ENCODE assay signal across 8 cellular contexts in the genomic region with DNA sequence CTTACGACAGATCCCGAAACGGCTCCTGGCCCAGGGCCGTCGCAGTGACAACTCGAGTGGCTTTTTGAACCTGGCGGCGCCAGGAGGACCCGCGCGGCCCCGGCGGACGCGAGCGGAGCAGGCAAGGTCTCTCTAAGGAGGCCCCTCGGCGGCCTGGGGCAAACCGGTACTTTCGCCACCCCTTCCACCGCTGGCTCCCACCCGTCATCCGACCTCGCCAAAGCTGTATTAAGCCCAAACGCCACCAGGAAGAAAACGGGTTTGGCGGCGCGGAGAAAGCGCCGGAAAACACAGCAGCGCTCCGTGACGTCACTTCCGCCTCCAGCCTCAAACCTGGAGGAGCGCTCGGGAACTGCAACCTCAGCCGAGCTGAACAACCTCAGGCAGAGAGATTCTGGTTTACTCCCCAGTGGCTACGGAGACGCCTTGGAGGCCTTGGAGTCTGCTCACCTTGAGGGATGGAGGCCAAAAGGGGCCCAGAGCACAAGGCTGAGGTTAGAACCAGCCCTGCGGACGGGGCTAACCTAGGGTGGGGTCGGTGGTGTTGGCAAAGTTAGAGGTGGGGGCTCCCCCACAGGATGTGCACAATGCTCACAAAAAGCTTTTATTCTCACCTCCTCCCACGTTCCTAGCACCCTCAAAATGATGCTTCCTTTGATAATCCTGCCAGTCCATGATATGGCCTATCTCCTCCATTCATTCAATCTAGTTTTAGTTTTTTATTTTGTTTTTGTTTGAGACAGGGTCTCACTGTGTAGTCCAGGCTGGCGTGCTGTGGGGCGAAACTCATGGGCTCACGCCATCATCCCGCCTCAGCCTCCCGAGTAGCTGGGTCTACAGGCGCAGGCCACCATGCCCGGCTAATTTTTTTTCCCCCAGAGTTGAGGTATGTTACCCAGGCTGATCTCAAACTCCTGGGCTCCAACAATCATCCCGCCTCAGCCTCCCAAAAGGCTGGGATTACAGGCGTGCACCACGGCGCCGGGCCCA. TPM values are rescaled to one million over a fixed set of nuclear protein-coding genes. Genes with fewer than 3 reads are reported as not detected.
DNase-seq lines count a peak whose midpoint lies in the region; FAIRE-seq and TF ChIP-seq lines count a peak whose summit lies in the region.

A gene (minus strand): TSS at position 295 of the 990 bp plus-strand sequence. CDS start 15,484 bp downstream, outside the sequence.

- H2AFZ ChIP-seq in Loucy (ENCODE audit: low read length) = peak within 1 kb of the TSS; percentile 87
- H2AFZ ChIP-seq in neural cell (ENCODE audit: low read depth, low read length) = peak within 1 kb of the TSS; percentile 90

- peak within 1 kb of the TSS; percentile 92 for H3K4me2 ChIP-seq in Loucy (ENCODE audit: low read depth, low read length, poor library complexity, severe bottlenecking)
- peak within 1 kb of the TSS; percentile 79 for H3K4me2 ChIP-seq in neural cell (ENCODE audit: low read length)

- H3K36me3 ChIP-seq in Loucy (ENCODE audit: insufficient read depth, low read length) = no peaks in the 10 kb centered on the region; the same call in 1 of the 2 replicates
- H3K36me3 ChIP-seq in neural cell (ENCODE audit: insufficient read depth, low read length) = peaks cover 3% of the 10 kb centered on the region
- H3K36me3 ChIP-seq in stomach = peaks cover 5 to 34% (median 31%) of the 10 kb centered on the region in 4 donors

- TF ChIP-seq EP300 in neural cell (conservative IDR thresholded peaks at IDR 0.05; ENCODE audit: poor library complexity, severe bottlenecking) = peak; percentile 58
- no peak for TF ChIP-seq EP300 in stomach (IDR thresholded peaks at IDR 0.05)

- WGBS in stomach, 5 donors = 14 to 18% (median 14%) methylated on average over 46 to 56 of the region's 56 CpGs

- peak; percentile 83 for FAIRE-seq in H54 (lab: Jason Lieb, UNC)

- peaks cover 50% of the 10 kb centered on the region for H3K79me2 ChIP-seq in Loucy (ENCODE audit: insufficient read depth, low read length)
- peaks cover 37% of the 10 kb centered on the region for H3K79me2 ChIP-seq in neural cell (replicated peaks; ENCODE audit: insufficient read depth, low read length)

- TF ChIP-seq CTCF in Loucy (conservative IDR thresholded peaks at IDR 0.05; ENCODE audit: low read length) = peak; percentile 54
- TF ChIP-seq CTCF in fibroblast of villous mesenchyme (IDR thresholded peaks at IDR 0.05; ENCODE audit: insufficient read depth, low read depth, low read length) = peak; percentile 68
- peak; percentile 76 for TF ChIP-seq CTCF in neural cell (IDR thresholded peaks at IDR 0.05; ENCODE audit: poor library complexity, severe bottlenecking)
- TF ChIP-seq CTCF in stomach (IDR thresholded peaks at IDR 0.05) = peak in 5 of 7 experiments; percentile 79 to 90 (median 87)

- intact Hi-C loops in stomach (cut with DNase I; ENCODE audit: low total_unique reads) = no loop called here

- H3K9me2 ChIP-seq in Loucy (replicated peaks; ENCODE audit: low read depth, low read length) (no peaks in the 10 kb centered on the region), neural cell (ENCODE audit: insufficient read depth, low read length) (no peaks in the 10 kb centered on the region)

- H3K27me3 ChIP-seq in Loucy (ENCODE audit: insufficient read depth, low read length, poor library complexity, severe bottlenecking) (no peaks in the 10 kb centered on the region), neural cell (ENCODE audit: insufficient read depth, low read depth, low read length) (no peaks in the 10 kb centered on the region), stomach (no peaks in the 10 kb centered on the region)

- peak; percentile 26 for TF ChIP-seq RAD21 in neural cell (conservative IDR thresholded peaks at IDR 0.05)

- H3K27ac ChIP-seq in neural cell (ENCODE audit: low read length) (peak within 1 kb of the TSS; percentile 92), stomach (peak within 1 kb of the TSS; percentile 59 to 93 (median 87))

- H3K9ac ChIP-seq in Loucy (ENCODE audit: low read depth, low read length, poor library complexity, severe bottlenecking) = peak within 1 kb of the TSS; percentile 90
- peak within 1 kb of the TSS; percentile 92 for H3K9ac ChIP-seq in neural cell (ENCODE audit: low read length)

- H3F3A ChIP-seq in Loucy (ENCODE audit: low read depth) (no peaks in the 10 kb centered on the region), neural cell (ENCODE audit: insufficient read depth, low read length, poor library complexity, severe bottlenecking) (no peaks in the 10 kb centered on the region)

- H3K4me1 ChIP-seq in Loucy (ENCODE audit: insufficient read depth, low read length, poor library complexity, severe bottlenecking) (peaks cover 28% of the 10 kb centered on the region), stomach (peaks cover 16 to 29% (median 22%) of the 10 kb centered on the region in 4 donors)

- DNase-seq in ELR (ENCODE audit: low read depth) (peak; percentile 93), H54 (ENCODE audit: insufficient read length, low spot score) (peak; percentile 87), fibroblast of villous mesenchyme (ENCODE audit: low read depth) (peak; percentile 93), stomach (peak; percentile 91)
- peak; percentile 87 for DNase-seq in activated effector memory CD4-positive, alpha-beta T cell treated with Interleukin-2 at 50 U/mL for 16 hours

- H3K9me3 ChIP-seq in Loucy (ENCODE audit: insufficient read depth, low read depth, low read length) (no peaks in the 10 kb centered on the region), neural cell (ENCODE audit: low read length) (peaks cover 9% of the 10 kb centered on the region), stomach (no peaks in the 10 kb centered on the region)

- H3K4me3 ChIP-seq in Loucy (ENCODE audit: low read length, poor library complexity, severe bottlenecking) (peak within 1 kb of the TSS; percentile 84), fibroblast of villous mesenchyme (ENCODE audit: low read depth, low read length) (peak within 1 kb of the TSS; percentile 93), neural cell (ENCODE audit: low read length) (peak within 1 kb of the TSS; percentile 83), stomach (peak within 1 kb of the TSS; percentile 64 to 80 (median 72))

- TF ChIP-seq POLR2A in H54 (IDR thresholded peaks at IDR 0.05; ENCODE audit: low read depth, low read length) = peak; percentile 71
- peak; percentile 47 for TF ChIP-seq POLR2A in Raji (IDR thresholded peaks at IDR 0.05; ENCODE audit: insufficient read depth, low read depth, low read length)
- TF ChIP-seq POLR2A in stomach (IDR thresholded peaks at IDR 0.05) = no peak

- H4K20me1 ChIP-seq in Loucy (ENCODE audit: insufficient read depth, low read length, poor library complexity, severe bottlenecking) = peaks cover 15% of the 10 kb centered on the region
- no peaks in the 10 kb centered on the region for H4K20me1 ChIP-seq in neural cell (ENCODE audit: insufficient read depth)

TF ChIP-seq in neural cell, 6 proteins besides CTCF, POLR2A, EP300 and RAD21:
- peak; percentile 91 for TF ChIP-seq POLR2AphosphoS5 (IDR thresholded peaks at IDR 0.05)
- peak; percentile 64 for TF ChIP-seq TAF1 (IDR thresholded peaks at IDR 0.05; ENCODE audit: low read depth)
- no peak for TF ChIP-seq EZH2 (IDR thresholded peaks at IDR 0.05; ENCODE audit: borderline replicate concordance, insufficient read depth, low read length, poor library complexity, severe bottlenecking)
- TF ChIP-seq, protein P1, sequence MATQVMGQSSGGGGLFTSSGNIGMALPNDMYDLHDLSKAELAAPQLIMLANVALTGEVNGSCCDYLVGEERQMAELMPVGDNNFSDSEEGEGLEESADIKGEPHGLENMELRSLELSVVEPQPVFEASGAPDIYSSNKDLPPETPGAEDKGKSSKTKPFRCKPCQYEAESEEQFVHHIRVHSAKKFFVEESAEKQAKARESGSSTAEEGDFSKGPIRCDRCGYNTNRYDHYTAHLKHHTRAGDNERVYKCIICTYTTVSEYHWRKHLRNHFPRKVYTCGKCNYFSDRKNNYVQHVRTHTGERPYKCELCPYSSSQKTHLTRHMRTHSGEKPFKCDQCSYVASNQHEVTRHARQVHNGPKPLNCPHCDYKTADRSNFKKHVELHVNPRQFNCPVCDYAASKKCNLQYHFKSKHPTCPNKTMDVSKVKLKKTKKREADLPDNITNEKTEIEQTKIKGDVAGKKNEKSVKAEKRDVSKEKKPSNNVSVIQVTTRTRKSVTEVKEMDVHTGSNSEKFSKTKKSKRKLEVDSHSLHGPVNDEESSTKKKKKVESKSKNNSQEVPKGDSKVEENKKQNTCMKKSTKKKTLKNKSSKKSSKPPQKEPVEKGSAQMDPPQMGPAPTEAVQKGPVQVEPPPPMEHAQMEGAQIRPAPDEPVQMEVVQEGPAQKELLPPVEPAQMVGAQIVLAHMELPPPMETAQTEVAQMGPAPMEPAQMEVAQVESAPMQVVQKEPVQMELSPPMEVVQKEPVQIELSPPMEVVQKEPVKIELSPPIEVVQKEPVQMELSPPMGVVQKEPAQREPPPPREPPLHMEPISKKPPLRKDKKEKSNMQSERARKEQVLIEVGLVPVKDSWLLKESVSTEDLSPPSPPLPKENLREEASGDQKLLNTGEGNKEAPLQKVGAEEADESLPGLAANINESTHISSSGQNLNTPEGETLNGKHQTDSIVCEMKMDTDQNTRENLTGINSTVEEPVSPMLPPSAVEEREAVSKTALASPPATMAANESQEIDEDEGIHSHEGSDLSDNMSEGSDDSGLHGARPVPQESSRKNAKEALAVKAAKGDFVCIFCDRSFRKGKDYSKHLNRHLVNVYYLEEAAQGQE (IDR thresholded peaks at IDR 0.05; ENCODE audit: borderline replicate concordance) = peak; percentile 69
- TF ChIP-seq SMC3 (conservative IDR thresholded peaks at IDR 0.05; ENCODE audit: poor library complexity) = peak; percentile 33
- peak; percentile 88 for TF ChIP-seq MXI1 (conservative IDR thresholded peaks at IDR 0.05; ENCODE audit: poor library complexity, severe bottlenecking)

RNA-seq across cellular contexts. Expression of the gene that starts here (rescaled TPM):
- total RNA-seq in fibroblast of villous mesenchyme (6.4 and 7.3 TPM in 2 replicates), stomach (10 to 100 TPM; 15.2 to 37.8 (median 26.8) TPM)
- polyA plus RNA-seq in neural cell (67.6 and 89.4 TPM in 2 replicates), stomach (10 to 100 TPM in 1 of 3 donors, 1 to 10 TPM in 2; 6.4 to 39.6 (median 9.9) TPM)
- polyA minus RNA-seq in neural cell = 40.2 and 49.0 TPM in 2 replicates

Comparison
In these comparisons a context has a peak if more than half of its experiments do, and no peak if none do; other contexts are left out.
1. Peak in every context shown above with its lines: DNase-seq, H3K4me3 ChIP-seq and H3K27ac ChIP-seq.
2. POLR2A ChIP-seq: peak in H54 (single experiment) and Raji (single experiment); none in stomach (0 of 4).